ENCODE assay signal across 32 cellular contexts in the genomic region with DNA sequence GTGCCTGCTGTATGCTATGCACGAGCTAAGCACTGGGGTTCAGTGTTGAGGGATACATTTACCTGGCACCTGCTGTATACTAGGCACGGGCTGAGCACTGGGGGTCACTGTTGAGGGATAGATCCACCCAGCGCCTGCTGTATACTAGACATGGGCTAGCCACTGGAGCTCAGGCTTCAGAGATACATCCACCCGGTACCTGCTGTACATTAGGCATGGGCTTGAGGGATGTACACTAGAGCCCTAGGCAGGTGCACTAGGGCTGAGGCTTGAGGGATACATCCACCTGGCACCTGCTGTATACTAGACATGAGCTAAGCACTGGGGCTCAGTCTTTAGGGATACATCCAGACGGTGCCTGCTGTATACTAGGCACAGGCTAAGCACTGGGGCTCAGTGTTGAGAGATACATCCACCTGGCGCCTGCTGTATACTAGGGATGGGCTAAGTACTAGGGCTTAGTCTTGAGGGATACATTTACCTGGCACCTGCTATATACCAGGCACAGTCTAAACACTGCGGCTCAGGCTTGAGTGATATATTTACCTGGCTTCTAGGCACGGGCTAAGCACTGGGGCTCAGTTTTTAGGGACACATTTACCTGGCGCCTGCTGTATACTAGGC.
"Had no signal": no experiment of that assay in that cellular context is flagged by ENCODE, and none has a peak within 500 bp of the region (broad histone marks: within the 10 kb centered on the region; RNA-seq: fewer than 3 reads in every experiment).

No MANE protein-coding gene starts in this region.

- H3K4me1 ChIP-seq: ascending aorta, breast epithelium had no signal

- H3K27ac ChIP-seq: ascending aorta, breast epithelium, cardiac muscle cell, coronary artery, dorsolateral prefrontal cortex, WERI-Rb-1 had no signal

- H3K9me3 ChIP-seq: ascending aorta, breast epithelium had no signal

- H3K4me3 Mint-ChIP-seq: activated B cell treated with CpG ODN at 0.5 μM for 24 hours; activated CD8-positive, alpha-beta T cell treated with anti-CD3 and anti-CD28 coated beads for 36 hours; activated naive CD8-positive, alpha-beta T cell; activated T-cell treated with anti-CD3 and anti-CD28 coated beads, Interleukin-2, amount 50 U/mL, for 4 hours; activated T-helper 17 cell treated with anti-CD3 and anti-CD28 coated beads, Interleukin-2, amount 50 U/mL, for 72 hours; brain; central memory CD8-positive, alpha-beta T cell; dendritic cell treated with granulocyte-macrophage colony-stimulating factor and Interleukin-4, amounts not matched to agents 40 ng/mL and 50 ng/mL, for 4 days; endodermal cell; T-helper 17 cell; T-helper 2 cell treated with Interferon-gamma antibody and Interleukin-4, amounts not matched to agents 5 μg/mL and 100 μg/mL, for 36 hours had no signal

- H3K4me3 ChIP-seq: ascending aorta, breast epithelium, cardiac muscle cell, coronary artery, dorsolateral prefrontal cortex had no signal

- H3K9me3 Mint-ChIP-seq: activated B cell treated with CpG ODN at 0.5 μM for 24 hours; activated CD8-positive, alpha-beta T cell treated with anti-CD3 and anti-CD28 coated beads for 36 hours; activated T-cell treated with anti-CD3 and anti-CD28 coated beads, Interleukin-2, amount 50 U/mL, for 4 hours; activated T-helper 17 cell treated with anti-CD3 and anti-CD28 coated beads, Interleukin-2, amount 50 U/mL, for 72 hours; brain; central memory CD8-positive, alpha-beta T cell; dendritic cell treated with granulocyte-macrophage colony-stimulating factor and Interleukin-4, amounts not matched to agents 40 ng/mL and 50 ng/mL, for 4 days; endodermal cell; T-helper 2 cell treated with Interferon-gamma antibody and Interleukin-4, amounts not matched to agents 5 μg/mL and 100 μg/mL, for 36 hours had no signal

- H3K27me3 ChIP-seq: ascending aorta had no signal

- FAIRE-seq: frontal cortex had no signal

- H3K27ac Mint-ChIP-seq: activated B cell treated with CpG ODN at 0.5 μM for 24 hours; activated CD8-positive, alpha-beta T cell treated with anti-CD3 and anti-CD28 coated beads for 36 hours; activated naive CD8-positive, alpha-beta T cell; activated T-helper 17 cell treated with anti-CD3 and anti-CD28 coated beads, Interleukin-2, amount 50 U/mL, for 72 hours; brain; dendritic cell treated with granulocyte-macrophage colony-stimulating factor and Interleukin-4, amounts not matched to agents 40 ng/mL and 50 ng/mL, for 4 days; endodermal cell; T-helper 17 cell; T-helper 2 cell treated with Interferon-gamma antibody and Interleukin-4, amounts not matched to agents 5 μg/mL and 100 μg/mL, for 36 hours had no signal

- H3K4me1 Mint-ChIP-seq: activated B cell treated with CpG ODN at 0.5 μM for 24 hours; activated T-helper 17 cell treated with anti-CD3 and anti-CD28 coated beads, Interleukin-2, amount 50 U/mL, for 72 hours; central memory CD8-positive, alpha-beta T cell had no signal

- ATAC-seq: activated CD4-positive, CD25-positive, alpha-beta regulatory T cell treated with anti-CD3 and anti-CD28 coated beads, Interleukin-2, amount 50 U/mL, for 24 hours; activated CD8-positive, alpha-beta T cell treated with anti-CD3 and anti-CD28 coated beads for 36 hours; activated T-helper 17 cell treated with anti-CD3 and anti-CD28 coated beads, Interleukin-2, amount 50 U/mL, for 72 hours; esophagus mucosa; T-helper 17 cell had no signal

- DNase-seq: activated B cell treated with CpG ODN at 0.5 μM for 24 hours; activated CD4-positive, alpha-beta T cell treated with anti-CD3 and anti-CD28 coated beads for 48 hours; activated CD4-positive, alpha-beta T cell treated with anti-CD3 and anti-CD28 coated beads, Interleukin-2, amount 50 U/mL, for 1 hour; activated CD4-positive, alpha-beta T cell treated with anti-CD3 and anti-CD28 coated beads, Interleukin-2, amount 50 U/mL, for 48 hours; activated CD8-positive, alpha-beta memory T cell treated with anti-CD3 and anti-CD28 coated beads for 24 hours; activated CD8-positive, alpha-beta T cell treated with anti-CD3 and anti-CD28 coated beads for 36 hours; activated effector memory CD4-positive, alpha-beta T cell treated with Interleukin-2 at 50 U/mL for 16 hours; activated gamma-delta T cell treated with Interleukin-2 at 50 U/mL for 16 hours; activated naive CD4-positive, alpha-beta T cell treated with anti-CD3 and anti-CD28 coated beads, Interleukin-2, amount 50 U/mL, for 16 hours; activated naive CD4-positive, alpha-beta T cell treated with Interleukin-2 at 50 U/mL for 16 hours; activated T-cell treated with anti-CD3 and anti-CD28 coated beads, Interleukin-2, amount 50 U/mL, for 4 hours; dorsolateral prefrontal cortex; effector memory CD4-positive, alpha-beta T cell; foreskin fibroblast; T-helper 1 cell; T-helper 17 cell; T1000; WERI-Rb-1 had no signal

- H3K36me3 Mint-ChIP-seq: activated naive CD8-positive, alpha-beta T cell; brain had no signal

- H3K36me3 ChIP-seq: ascending aorta, breast epithelium, cardiac muscle cell, WERI-Rb-1 had no signal
